ENCODE assay signal across 1 cellular context in the genomic region with DNA sequence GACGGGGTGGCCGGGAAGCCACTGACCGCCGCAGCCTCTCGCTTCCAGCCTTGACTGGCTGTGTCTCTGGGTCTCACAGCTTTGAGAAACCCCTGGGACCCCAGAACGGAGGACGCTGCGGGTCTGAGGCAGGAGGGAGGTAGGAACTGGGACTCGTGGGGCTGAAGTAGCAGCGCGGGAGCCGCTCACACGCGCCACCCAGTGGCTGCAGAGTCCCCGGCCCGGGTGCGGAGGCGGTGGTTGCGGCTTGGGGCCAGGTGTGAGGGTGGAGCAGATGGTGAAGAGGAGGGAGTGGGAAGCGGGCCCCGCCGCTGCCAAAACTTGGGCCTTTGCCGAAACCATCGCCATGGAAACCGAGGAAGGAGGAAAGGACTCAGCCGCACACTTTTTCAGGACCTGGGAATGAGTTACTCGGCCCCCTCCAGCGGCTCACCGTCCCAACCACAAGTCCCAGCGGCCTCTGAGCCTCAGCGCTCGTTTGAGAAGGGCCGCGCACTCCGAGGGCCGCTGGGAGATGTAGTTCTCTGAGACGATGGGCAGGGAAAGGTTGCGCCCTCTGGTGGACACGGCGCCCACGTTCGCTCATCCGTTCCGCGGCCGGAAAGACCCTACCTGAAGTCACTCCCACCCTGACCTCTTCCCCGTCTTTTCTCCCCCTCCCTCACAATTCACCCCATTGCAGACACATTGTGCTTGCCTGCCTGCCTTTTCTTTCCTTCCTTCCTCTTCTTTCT.
A peak's percentile ranks its signal among the peaks of the same experiment; 100 is the strongest.
TF ChIP-seq lines count a peak whose summit lies in the region.

No MANE protein-coding gene starts in this region.

TF ChIP-seq in HepG2, 621 proteins besides CTCF, POLR2A, EP300 and RAD21 (continued from another document and continues in another):
- TF ChIP-seq, protein P1, sequence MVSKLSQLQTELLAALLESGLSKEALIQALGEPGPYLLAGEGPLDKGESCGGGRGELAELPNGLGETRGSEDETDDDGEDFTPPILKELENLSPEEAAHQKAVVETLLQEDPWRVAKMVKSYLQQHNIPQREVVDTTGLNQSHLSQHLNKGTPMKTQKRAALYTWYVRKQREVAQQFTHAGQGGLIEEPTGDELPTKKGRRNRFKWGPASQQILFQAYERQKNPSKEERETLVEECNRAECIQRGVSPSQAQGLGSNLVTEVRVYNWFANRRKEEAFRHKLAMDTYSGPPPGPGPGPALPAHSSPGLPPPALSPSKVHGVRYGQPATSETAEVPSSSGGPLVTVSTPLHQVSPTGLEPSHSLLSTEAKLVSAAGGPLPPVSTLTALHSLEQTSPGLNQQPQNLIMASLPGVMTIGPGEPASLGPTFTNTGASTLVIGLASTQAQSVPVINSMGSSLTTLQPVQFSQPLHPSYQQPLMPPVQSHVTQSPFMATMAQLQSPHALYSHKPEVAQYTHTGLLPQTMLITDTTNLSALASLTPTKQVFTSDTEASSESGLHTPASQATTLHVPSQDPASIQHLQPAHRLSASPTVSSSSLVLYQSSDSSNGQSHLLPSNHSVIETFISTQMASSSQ (IDR thresholded peaks at IDR 0.05; ENCODE audit: low read depth) = no peak
- TF ChIP-seq, protein P1 (CRISPR knock-in tag; IDR thresholded peaks at IDR 0.05; ENCODE audit: borderline replicate concordance) = peak; percentile 50; the same call in 1 of the 2 replicates
- TF ChIP-seq ZNF484 (CRISPR knock-in tag; IDR thresholded peaks at IDR 0.05; ENCODE audit: borderline replicate concordance, low read depth) (no peak), EEA1 (CRISPR knock-in tag; IDR thresholded peaks at IDR 0.05; ENCODE audit: borderline replicate concordance) (0 out of 2 replicates have a peak, but pooled peaks have one; percentile 56), ARNT (IDR thresholded peaks at IDR 0.05) (no peak), ZNF496 (CRISPR knock-in tag; IDR thresholded peaks at IDR 0.05; ENCODE audit: insufficient replicate concordance) (no peak), MTF1 (CRISPR knock-in tag; IDR thresholded peaks at IDR 0.05) (no peak), CSRNP2 (CRISPR knock-in tag; conservative IDR thresholded peaks at IDR 0.05; ENCODE audit: low read depth) (no peak), ZNF264 (CRISPR knock-in tag; IDR thresholded peaks at IDR 0.05) (no peak), ZNF816 (CRISPR knock-in tag; IDR thresholded peaks at IDR 0.05; ENCODE audit: borderline replicate concordance) (peak; percentile 60; the same call in 1 of the 2 replicates), RNF219 (CRISPR knock-in tag; IDR thresholded peaks at IDR 0.05) (no peak), ZNF678 (CRISPR knock-in tag; IDR thresholded peaks at IDR 0.05) (no peak), FOXA3 (CRISPR knock-in tag; IDR thresholded peaks at IDR 0.05) (no peak; the same call in 1 of the 2 replicates), NR1H2 (CRISPR knock-in tag; IDR thresholded peaks at IDR 0.05; ENCODE audit: borderline replicate concordance, low read depth) (0 out of 2 replicates have a peak, but pooled peaks have one; percentile 46), TEAD3 (CRISPR knock-in tag; optimal IDR thresholded peaks at IDR 0.05; ENCODE audit: borderline replicate concordance) (peak; percentile 25), ZNF879 (CRISPR knock-in tag; IDR thresholded peaks at IDR 0.05) (no peak), RFX1 (IDR thresholded peaks at IDR 0.05) (no peak), THAP11 (CRISPR knock-in tag; IDR thresholded peaks at IDR 0.05) (peak; percentile 100), SP140L (CRISPR knock-in tag; IDR thresholded peaks at IDR 0.05; ENCODE audit: borderline replicate concordance) (no peak), ZNF782 (CRISPR knock-in tag; IDR thresholded peaks at IDR 0.05; ENCODE audit: borderline replicate concordance) (peak; percentile 76; the same call in 1 of the 2 replicates), SIN3A (IDR thresholded peaks at IDR 0.05; ENCODE audit: borderline replicate concordance, low read depth, low read length) (peak; percentile 21; the same call in 1 of the 2 replicates), RARG (CRISPR knock-in tag; IDR thresholded peaks at IDR 0.05; ENCODE audit: low read depth) (no peak), THYN1 (CRISPR knock-in tag; IDR thresholded peaks at IDR 0.05; ENCODE audit: borderline replicate concordance, low read depth) (no peak), SP1 (IDR thresholded peaks at IDR 0.05) (no peak), SP1 (CRISPR knock-in tag; IDR thresholded peaks at IDR 0.05) (peak; percentile 43; the same call in 1 of the 2 replicates), ARID3A (IDR thresholded peaks at IDR 0.05; ENCODE audit: low read depth, low read length) (no peak), SOX13 (IDR thresholded peaks at IDR 0.05) (no peak), SOX13 (CRISPR knock-in tag; conservative IDR thresholded peaks at IDR 0.05 in 1 of 2, IDR thresholded peaks at IDR 0.05 in 1 of 2) (no peak; a peak in 1 of 4 replicates), ZNF383 (CRISPR knock-in tag; IDR thresholded peaks at IDR 0.05; ENCODE audit: borderline replicate concordance) (0 out of 2 replicates have a peak, but pooled peaks have one; percentile 62), ZNF260 (CRISPR knock-in tag; IDR thresholded peaks at IDR 0.05; ENCODE audit: borderline replicate concordance, low read depth) (no peak), FOSL1 (CRISPR knock-in tag; IDR thresholded peaks at IDR 0.05; ENCODE audit: borderline replicate concordance) (no peak), TBL1XR1 (IDR thresholded peaks at IDR 0.05; ENCODE audit: borderline replicate concordance, low read length, partially characterized antibody) (peak; percentile 45), ARNTL (CRISPR knock-in tag; IDR thresholded peaks at IDR 0.05) (0 out of 2 replicates have a peak, but pooled peaks have one; percentile 43), ZNF563 (CRISPR knock-in tag; IDR thresholded peaks at IDR 0.05) (no peak)
- TF ChIP-seq, protein P2, sequence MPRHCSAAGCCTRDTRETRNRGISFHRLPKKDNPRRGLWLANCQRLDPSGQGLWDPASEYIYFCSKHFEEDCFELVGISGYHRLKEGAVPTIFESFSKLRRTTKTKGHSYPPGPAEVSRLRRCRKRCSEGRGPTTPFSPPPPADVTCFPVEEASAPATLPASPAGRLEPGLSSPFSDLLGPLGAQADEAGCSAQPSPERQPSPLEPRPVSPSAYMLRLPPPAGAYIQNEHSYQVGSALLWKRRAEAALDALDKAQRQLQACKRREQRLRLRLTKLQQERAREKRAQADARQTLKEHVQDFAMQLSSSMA (CRISPR knock-in tag; IDR thresholded peaks at IDR 0.05) = peak; percentile 98
- TF ChIP-seq, protein P3, sequence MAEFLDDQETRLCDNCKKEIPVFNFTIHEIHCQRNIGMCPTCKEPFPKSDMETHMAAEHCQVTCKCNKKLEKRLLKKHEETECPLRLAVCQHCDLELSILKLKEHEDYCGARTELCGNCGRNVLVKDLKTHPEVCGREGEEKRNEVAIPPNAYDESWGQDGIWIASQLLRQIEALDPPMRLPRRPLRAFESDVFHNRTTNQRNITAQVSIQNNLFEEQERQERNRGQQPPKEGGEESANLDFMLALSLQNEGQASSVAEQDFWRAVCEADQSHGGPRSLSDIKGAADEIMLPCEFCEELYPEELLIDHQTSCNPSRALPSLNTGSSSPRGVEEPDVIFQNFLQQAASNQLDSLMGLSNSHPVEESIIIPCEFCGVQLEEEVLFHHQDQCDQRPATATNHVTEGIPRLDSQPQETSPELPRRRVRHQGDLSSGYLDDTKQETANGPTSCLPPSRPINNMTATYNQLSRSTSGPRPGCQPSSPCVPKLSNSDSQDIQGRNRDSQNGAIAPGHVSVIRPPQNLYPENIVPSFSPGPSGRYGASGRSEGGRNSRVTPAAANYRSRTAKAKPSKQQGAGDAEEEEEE (CRISPR knock-in tag; IDR thresholded peaks at IDR 0.05; ENCODE audit: borderline replicate concordance) = no peak
- TF ChIP-seq, protein P4, sequence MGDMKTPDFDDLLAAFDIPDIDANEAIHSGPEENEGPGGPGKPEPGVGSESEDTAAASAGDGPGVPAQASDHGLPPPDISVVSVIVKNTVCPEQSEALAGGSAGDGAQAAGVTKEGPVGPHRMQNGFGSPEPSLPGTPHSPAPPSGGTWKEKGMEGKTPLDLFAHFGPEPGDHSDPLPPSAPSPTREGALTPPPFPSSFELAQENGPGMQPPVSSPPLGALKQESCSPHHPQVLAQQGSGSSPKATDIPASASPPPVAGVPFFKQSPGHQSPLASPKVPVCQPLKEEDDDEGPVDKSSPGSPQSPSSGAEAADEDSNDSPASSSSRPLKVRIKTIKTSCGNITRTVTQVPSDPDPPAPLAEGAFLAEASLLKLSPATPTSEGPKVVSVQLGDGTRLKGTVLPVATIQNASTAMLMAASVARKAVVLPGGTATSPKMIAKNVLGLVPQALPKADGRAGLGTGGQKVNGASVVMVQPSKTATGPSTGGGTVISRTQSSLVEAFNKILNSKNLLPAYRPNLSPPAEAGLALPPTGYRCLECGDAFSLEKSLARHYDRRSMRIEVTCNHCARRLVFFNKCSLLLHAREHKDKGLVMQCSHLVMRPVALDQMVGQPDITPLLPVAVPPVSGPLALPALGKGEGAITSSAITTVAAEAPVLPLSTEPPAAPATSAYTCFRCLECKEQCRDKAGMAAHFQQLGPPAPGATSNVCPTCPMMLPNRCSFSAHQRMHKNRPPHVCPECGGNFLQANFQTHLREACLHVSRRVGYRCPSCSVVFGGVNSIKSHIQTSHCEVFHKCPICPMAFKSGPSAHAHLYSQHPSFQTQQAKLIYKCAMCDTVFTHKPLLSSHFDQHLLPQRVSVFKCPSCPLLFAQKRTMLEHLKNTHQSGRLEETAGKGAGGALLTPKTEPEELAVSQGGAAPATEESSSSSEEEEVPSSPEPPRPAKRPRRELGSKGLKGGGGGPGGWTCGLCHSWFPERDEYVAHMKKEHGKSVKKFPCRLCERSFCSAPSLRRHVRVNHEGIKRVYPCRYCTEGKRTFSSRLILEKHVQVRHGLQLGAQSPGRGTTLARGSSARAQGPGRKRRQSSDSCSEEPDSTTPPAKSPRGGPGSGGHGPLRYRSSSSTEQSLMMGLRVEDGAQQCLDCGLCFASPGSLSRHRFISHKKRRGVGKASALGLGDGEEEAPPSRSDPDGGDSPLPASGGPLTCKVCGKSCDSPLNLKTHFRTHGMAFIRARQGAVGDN (CRISPR knock-in tag; IDR thresholded peaks at IDR 0.05) = peak; percentile 77
- TF ChIP-seq, protein P5, sequence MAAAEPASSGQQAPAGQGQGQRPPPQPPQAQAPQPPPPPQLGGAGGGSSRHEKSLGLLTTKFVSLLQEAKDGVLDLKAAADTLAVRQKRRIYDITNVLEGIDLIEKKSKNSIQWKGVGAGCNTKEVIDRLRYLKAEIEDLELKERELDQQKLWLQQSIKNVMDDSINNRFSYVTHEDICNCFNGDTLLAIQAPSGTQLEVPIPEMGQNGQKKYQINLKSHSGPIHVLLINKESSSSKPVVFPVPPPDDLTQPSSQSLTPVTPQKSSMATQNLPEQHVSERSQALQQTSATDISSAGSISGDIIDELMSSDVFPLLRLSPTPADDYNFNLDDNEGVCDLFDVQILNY (CRISPR knock-in tag; conservative IDR thresholded peaks at IDR 0.05) = no peak
